ENCODE assay signal across 18 cellular contexts in genomic region chr10:101835406-101835805, GRCh38. TPM values are rescaled to one million over a fixed set of nuclear protein-coding genes. Genes with fewer than 3 reads are reported as not detected.
DNase-seq lines count a peak whose midpoint lies in the region; ATAC-seq, FAIRE-seq and TF ChIP-seq lines count a peak whose summit lies in the region.
"Had no signal": no experiment of that assay in that cellular context is flagged by ENCODE, and none has a peak within 500 bp of the region (broad histone marks: within the 10 kb centered on the region; RNA-seq: fewer than 3 reads in every experiment).

No MANE protein-coding gene starts in this region.

- TF ChIP-seq CTCF in GM23338 (conservative IDR thresholded peaks at IDR 0.05; ENCODE audit: low read depth in 2 of 2): no peak
- TF ChIP-seq CTCF in K562 (IDR thresholded peaks at IDR 0.05 in 2 of 3, conservative IDR thresholded peaks at IDR 0.05 in 1 of 3; ENCODE audit: insufficient read depth in 2 of 3, low read depth in 1 of 3, low read length in 3 of 3): no peak
- no peak for TF ChIP-seq CTCF in osteoblast (IDR thresholded peaks at IDR 0.05; ENCODE audit: extremely low read depth, low read depth, low read length)

- peaks cover 7% of the 10 kb centered on the region; the same call in 1 of the 2 replicates for H3F3A ChIP-seq in GM23338 (replicated peaks; ENCODE audit: low read depth)

- intact Hi-C loops in activated CD4-positive, alpha-beta T cell treated with anti-CD3 and anti-CD28 coated beads for 36 hours (cut with DNase I, micrococcal nuclease): no loop called here
- intact Hi-C loops in K562 (cut with micrococcal nuclease): no loop called here

- peaks cover 16% of the 10 kb centered on the region for H3K4me1 ChIP-seq in GM23338 (ENCODE audit: insufficient read depth)
- peaks cover 22 to 35% of the 10 kb centered on the region in 2 experiments for H3K4me1 ChIP-seq in K562 (replicated peaks in 1 of 2; ENCODE audit: control insufficient read depth in 2 of 2, insufficient read depth in 2 of 2, low read length in 2 of 2)
- peaks cover 18% of the 10 kb centered on the region for H3K4me1 ChIP-seq in osteoblast (ENCODE audit: insufficient read depth, low read length)
- H3K4me1 ChIP-seq in CD8-positive, alpha-beta memory T cell (ENCODE audit: insufficient read depth, low read length): peaks cover 67% of the 10 kb centered on the region

- TF ChIP-seq POLR2A in K562 (conservative IDR thresholded peaks at IDR 0.05): no peak

- WGBS in K562 (ENCODE audit: insufficient coverage, low coverage, missing lambda C conversion rate): 69% methylated on average over 5 of the region's 5 CpGs

- H3K27ac Mint-ChIP-seq in activated CD4-positive, alpha-beta T cell treated with anti-CD3 and anti-CD28 coated beads for 36 hours: no peak overlapping the region
- 0 out of 2 replicates have a peak overlapping the region, but pooled peaks have one; percentile 31 for H3K27ac Mint-ChIP-seq in GM23338
- H3K27ac Mint-ChIP-seq in CD8-positive, alpha-beta memory T cell: peak overlapping the region in 1 of 8 donors; percentile 76

- H3K9me3 ChIP-seq in K562 (replicated peaks; ENCODE audit: control insufficient read depth, insufficient read depth, low read depth, low read length) (no peaks in the 10 kb centered on the region), osteoblast (ENCODE audit: low read depth, low read length) (no peaks in the 10 kb centered on the region)
- H3K9me3 ChIP-seq in CD8-positive, alpha-beta memory T cell (ENCODE audit: low read length): no peaks in the 10 kb centered on the region
- H3K9me3 ChIP-seq: A549 had no signal

- no peak for FAIRE-seq in K562 (lab: Jason Lieb, UNC)
- FAIRE-seq: A549, G401.6 had no signal

- no peak for TF ChIP-seq RAD21 in K562 (CRISPR knock-in tag; conservative IDR thresholded peaks at IDR 0.05 in 1 of 2, IDR thresholded peaks at IDR 0.05 in 1 of 2)

- H3K4me1 Mint-ChIP-seq in activated CD4-positive, alpha-beta T cell treated with anti-CD3 and anti-CD28 coated beads for 36 hours: peaks cover 59% of the 10 kb centered on the region
- H3K4me1 Mint-ChIP-seq in GM23338: peaks cover 32% of the 10 kb centered on the region
- H3K4me1 Mint-ChIP-seq in CD8-positive, alpha-beta memory T cell: peaks cover 49 to 69% (median 61%) of the 10 kb centered on the region in 3 donors

- no peaks in the 10 kb centered on the region for H3K9me3 Mint-ChIP-seq in activated CD4-positive, alpha-beta T cell treated with anti-CD3 and anti-CD28 coated beads for 36 hours (ENCODE audit: low read depth)
- H3K9me3 Mint-ChIP-seq in GM23338: no peaks in the 10 kb centered on the region; the same call in 2 of the 3 replicates
- peaks cover 0 to 3% (median 0%) of the 10 kb centered on the region in 5 donors for H3K9me3 Mint-ChIP-seq in CD8-positive, alpha-beta memory T cell
- H3K9me3 Mint-ChIP-seq: CD14-positive monocyte had no signal

- no peaks in the 10 kb centered on the region for H3K36me3 Mint-ChIP-seq in activated CD4-positive, alpha-beta T cell treated with anti-CD3 and anti-CD28 coated beads for 36 hours (ENCODE audit: low read depth)
- H3K36me3 Mint-ChIP-seq in GM23338 (ENCODE audit: low read depth): no peaks in the 10 kb centered on the region
- H3K36me3 Mint-ChIP-seq in CD8-positive, alpha-beta memory T cell: peaks cover 0 to 2% (median 0%) of the 10 kb centered on the region in 3 donors

- H3K27me3 Mint-ChIP-seq in activated CD4-positive, alpha-beta T cell treated with anti-CD3 and anti-CD28 coated beads for 36 hours: no peaks in the 10 kb centered on the region
- H3K27me3 Mint-ChIP-seq in GM23338 (ENCODE audit: insufficient read depth, low read depth, poor library complexity): peaks cover 26% of the 10 kb centered on the region
- H3K27me3 Mint-ChIP-seq in CD8-positive, alpha-beta memory T cell: peaks cover 0 to 8% of the 10 kb centered on the region in 2 donors

- H3K4me3 Mint-ChIP-seq in activated CD4-positive, alpha-beta T cell treated with anti-CD3 and anti-CD28 coated beads for 36 hours: no peak overlapping the region
- H3K4me3 Mint-ChIP-seq in GM23338: no peak overlapping the region
- peak overlapping the region in 1 of 7 donors; percentile 69 for H3K4me3 Mint-ChIP-seq in CD8-positive, alpha-beta memory T cell

- H3K27me3 ChIP-seq in GM23338 (ENCODE audit: insufficient read depth): no peaks in the 10 kb centered on the region
- H3K27me3 ChIP-seq in K562 (ENCODE audit: control insufficient read depth in 2 of 2, insufficient read depth in 2 of 2, low read length in 2 of 2): no peaks in the 10 kb centered on the region
- no peaks in the 10 kb centered on the region for H3K27me3 ChIP-seq in osteoblast (ENCODE audit: insufficient read depth, low read length)
- no peaks in the 10 kb centered on the region for H3K27me3 ChIP-seq in CD8-positive, alpha-beta memory T cell (ENCODE audit: insufficient read depth, low read length, poor library complexity, severe bottlenecking)

- no peak for TF ChIP-seq EP300 in K562 (IDR thresholded peaks at IDR 0.05; ENCODE audit: low read length)

- H4K20me1 ChIP-seq in GM23338 (replicated peaks; ENCODE audit: insufficient read depth) (no peaks in the 10 kb centered on the region; the same call in 1 of the 2 replicates), K562 (replicated peaks; ENCODE audit: control insufficient read depth, insufficient read depth, low read length) (0 out of 2 replicates have a peak, but pooled peaks cover 5% of the 10 kb centered on the region), osteoblast (ENCODE audit: insufficient read depth, low read length) (peaks cover 19% of the 10 kb centered on the region)

- BruUV-seq in K562 (replicated peaks; lab: Mats Ljungman, UMichigan): no TSS peak

- H3K36me3 ChIP-seq in GM23338 (ENCODE audit: insufficient read depth): no peaks in the 10 kb centered on the region
- H3K36me3 ChIP-seq in K562 (ENCODE audit: control insufficient read depth, insufficient read depth, low read length): peaks cover 2% of the 10 kb centered on the region; the same call in 1 of the 3 replicates
- H3K36me3 ChIP-seq in osteoblast (ENCODE audit: insufficient read depth, low read length): no peaks in the 10 kb centered on the region
- no peaks in the 10 kb centered on the region for H3K36me3 ChIP-seq in CD8-positive, alpha-beta memory T cell (ENCODE audit: insufficient read depth, low read length)

- in situ Hi-C loops in K562 (cut with MboI): loop anchor here (5.0 to 25.0 kb wide), 5 partner anchors 207 to 777 kb away; partner anchors contain the start of genes ACTR1A, CUEDC2 and SUFU

- no peak overlapping the region for H3K4me3 ChIP-seq in GM23338
- no peak overlapping the region for H3K4me3 ChIP-seq in K562
- H3K4me3 ChIP-seq in osteoblast (ENCODE audit: insufficient read depth, low read length): no peak overlapping the region
- no peak overlapping the region for H3K4me3 ChIP-seq in CD8-positive, alpha-beta memory T cell (ENCODE audit: low read length)
- H3K4me3 ChIP-seq: A549, PC-9 had no signal

- H2AFZ ChIP-seq in GM23338: no peak overlapping the region
- H2AFZ ChIP-seq in K562 (ENCODE audit: low read depth, low read length): no peak overlapping the region
- H2AFZ ChIP-seq in osteoblast (ENCODE audit: low read length): no peak overlapping the region
- H2AFZ ChIP-seq: PC-9 had no signal

- no peak overlapping the region for H3K4me2 ChIP-seq in GM23338
- H3K4me2 ChIP-seq in K562 (ENCODE audit: insufficient read depth, low read length): no peak overlapping the region
- no peak overlapping the region for H3K4me2 ChIP-seq in osteoblast (ENCODE audit: insufficient read depth, low read length)
- H3K4me2 ChIP-seq: A549, PC-9 had no signal

- ATAC-seq in activated CD4-positive, alpha-beta T cell treated with anti-CD3 and anti-CD28 coated beads for 36 hours: peak; percentile 0
- ATAC-seq in GM23338: no peak
- no peak for ATAC-seq in K562
- ATAC-seq in GM21723 (IDR thresholded peaks at IDR 0.05; ENCODE audit: unreplicated experiment): no peak

- CTCF ChIA-PET in activated CD4-positive, alpha-beta T cell treated with anti-CD3 and anti-CD28 coated beads for 36 hours (lab: Charles Lee): interaction anchor here (0.6 to 9.8 kb wide), 20 partner anchors 8 to 280 kb away, joined by 3 to 145 read pairs (median 3); partner anchors contain the start of genes NPM3 and OGA
- CTCF ChIA-PET in K562 (lab: Yijun Ruan, JAX; ENCODE audit: low intra/inter-chr PET ratio): interaction anchor here (0.9 to 1.7 kb wide), 2 partner anchors 237 to 282 kb away, joined by 3 to 17 read pairs; no protein-coding TSS in a partner anchor
- CTCF ChIA-PET in CD8-positive, alpha-beta memory T cell (lab: Charles Lee): interaction anchor here (1.0 to 4.1 kb wide), 14 partner anchors 8 to 237 kb away, joined by 3 to 23 read pairs (median 5); partner anchors contain the start of genes KCNIP2, NPM3 and OGA

- no peak overlapping the region for H3K27ac ChIP-seq in GM23338 (ENCODE audit: low read depth)
- no peak overlapping the region for H3K27ac ChIP-seq in K562 (ENCODE audit: extremely low read depth, low read depth, low read length)
- H3K27ac ChIP-seq in osteoblast (ENCODE audit: low read depth, low read length): no peak overlapping the region
- H3K27ac ChIP-seq in CD8-positive, alpha-beta memory T cell (ENCODE audit: low read depth, low read length): no peak overlapping the region
- H3K27ac ChIP-seq: A549, PC-9 had no signal

- no peak for DNase-seq in activated CD4-positive, alpha-beta T cell treated with anti-CD3 and anti-CD28 coated beads for 36 hours
- DNase-seq in activated CD4-positive, alpha-beta T cell treated with anti-CD3 and anti-CD28 coated beads for 1 hour: no peak
- DNase-seq in GM23338 (ENCODE audit: low spot score) (no peak), K562 (ENCODE audit: extremely low read depth in 1 of 4, low spot score in 3 of 4) (peak; percentile 2 to 6 (median 2)), osteoblast (ENCODE audit: insufficient read length, low spot score, missing footprints) (peak; percentile 65), medulla oblongata (ENCODE audit: extremely low spot score) (no peak)
- DNase-seq in CD8-positive, alpha-beta memory T cell: no peak
- DNase-seq: DMS79 treated with DMSO at 0.1 percent for 48 hours, KG1, NCI-H1092, NCI-H446 had no signal

- peaks cover under 1% of the 10 kb centered on the region for H3K9me1 ChIP-seq in K562 (ENCODE audit: control insufficient read depth, insufficient read depth, low read length)

- H3K79me2 ChIP-seq in GM23338 (replicated peaks; ENCODE audit: insufficient read depth) (no peaks in the 10 kb centered on the region), K562 (ENCODE audit: control insufficient read depth, insufficient read depth, low read length) (peaks cover 5% of the 10 kb centered on the region; the same call in 2 of the 3 replicates), osteoblast (ENCODE audit: insufficient read depth, low read length) (no peaks in the 10 kb centered on the region)

- H3K9ac ChIP-seq in K562 (ENCODE audit: insufficient read depth in 1 of 2, low read depth in 2 of 2, low read length in 2 of 2): no peak overlapping the region

- H3K9me2 ChIP-seq in GM23338 (ENCODE audit: insufficient read depth): no peaks in the 10 kb centered on the region

- POLR2A ChIA-PET in activated CD4-positive, alpha-beta T cell treated with anti-CD3 and anti-CD28 coated beads for 36 hours (lab: Charles Lee): interaction anchor here (1.4 kb wide), 1 partner anchor 17 kb away, joined by 7 read pairs; the partner anchor contains the start of gene OGA
- POLR2A ChIA-PET in K562 (lab: Yijun Ruan, JAX): interaction anchor here (1.0 to 1.1 kb wide), 2 partner anchors 220 to 305 kb away, joined by 3 to 4 read pairs; partner anchors contain the start of gene ARMH3
- POLR2A ChIA-PET in CD8-positive, alpha-beta memory T cell (lab: Charles Lee): interaction anchor here (1.5 kb wide), 1 partner anchor 18 kb away, joined by 4 read pairs; the partner anchor contains the start of gene OGA

RNA-seq across cellular contexts. Expression of gene KCNIP2, which starts 8.2 kb away (rescaled TPM):
- total RNA-seq in activated CD4-positive, alpha-beta T cell treated with anti-CD3 and anti-CD28 coated beads for 36 hours: 1 to 10 TPM; 2.7 to 2.8 TPM
- 2.2 and 2.9 TPM in 2 replicates for total RNA-seq in GM23338 (2014; rRNA removed; shearing (Covaris generic))
- polyA plus RNA-seq in GM23338 (2016; fragmentation: Nextera tagmentation; extraction: Ambion mirVana) (2.2 and 2.6 TPM in 2 replicates), K562 (2011; rRNA removed) (7.1 and 9.5 TPM in 2 replicates), K562 (2014; fragmentation: Illumina TruSeq; extraction: Trizol) (6.3 and 7.9 TPM in 2 replicates), K562 (2014; fragmentation: Nextera tagmentation; extraction: Ambion mirVana) (1 to 10 TPM; 2.5 to 3.2 TPM), K562 (2014; rRNA removed) (6.2 and 6.6 TPM in 2 replicates)
- 32.6 and 43.2 TPM in 2 replicates for total RNA-seq in K562 (2011; cell fraction: chromatin; rRNA removed; ENCODE audit: low replicate concordance)
- total RNA-seq in K562 (2011; cell fraction: nucleolus; rRNA removed): 16.7 and 18.7 TPM in 2 replicates
- 49.0 and 80.9 TPM in 2 replicates for total RNA-seq in K562 (2011; cell fraction: nucleoplasm; rRNA removed)
- total RNA-seq in K562 (2014; rRNA removed) (2.9 and 4.2 TPM in 2 replicates), K562 (2014; rRNA removed; fragmentation: Illumina TruSeq; extraction: Trizol) (2.9 and 4.0 TPM in 2 replicates), K562 (2015; rRNA removed; fragmentation: Illumina TruSeq; extraction: Trizol) (3.2 and 4.1 TPM in 2 replicates), K562 (2021) (4.8 and 7.6 TPM in 2 replicates), osteoblast (0.88 and 1.4 TPM in 2 replicates)
- 1.7 and 3.2 TPM in 2 replicates for polyA plus RNA-seq in K562 (2011; cell fraction: cytosol; rRNA removed)
- 57.8 and 62.2 TPM in 2 replicates for polyA plus RNA-seq in K562 (2011; cell fraction: nucleus; rRNA removed)
- 6.0 and 9.6 TPM in 2 replicates for polyA plus RNA-seq in K562 (2012)
- 2.1 and 4.6 TPM in 2 replicates for polyA minus RNA-seq in K562 (2011; rRNA and poly(A)+ RNA removed)
- 0.91 TPM in 1 of 2 replicates, not detected in the other for polyA minus RNA-seq in K562 (2011; cell fraction: cytosol; rRNA and poly(A)+ RNA removed)
- 5.5 and 11.3 TPM in 2 replicates for polyA minus RNA-seq in K562 (2011; cell fraction: nucleus; rRNA and poly(A)+ RNA removed)
- total RNA-seq in CD8-positive, alpha-beta memory T cell: 1 to 10 TPM in 1 of 2 experiments, under 1 TPM in 1; 0.96 to 1.0 TPM
- not detected for polyA plus RNA-seq in CD8-positive, alpha-beta memory T cell

RNA-seq across cellular contexts. Expression of gene OGA, which starts 17.2 kb away (rescaled TPM):
- total RNA-seq in activated CD4-positive, alpha-beta T cell treated with anti-CD3 and anti-CD28 coated beads for 36 hours: 100 to 1,000 TPM; 113 to 124 TPM
- 112 and 131 TPM in 2 replicates for total RNA-seq in GM23338 (2014; rRNA removed; shearing (Covaris generic))
- 68.1 and 68.4 TPM in 2 replicates for polyA plus RNA-seq in GM23338 (2016; fragmentation: Nextera tagmentation; extraction: Ambion mirVana)
- total RNA-seq in K562 (2011; cell fraction: chromatin; rRNA removed; ENCODE audit: low replicate concordance): 146 and 468 TPM in 2 replicates
- 65.4 and 98.2 TPM in 2 replicates for total RNA-seq in K562 (2011; cell fraction: nucleolus; rRNA removed)
- total RNA-seq in K562 (2011; cell fraction: nucleoplasm; rRNA removed): 193 and 258 TPM in 2 replicates
- 47.5 and 51.3 TPM in 2 replicates for total RNA-seq in K562 (2014; rRNA removed)
- total RNA-seq in K562 (2014; rRNA removed; fragmentation: Illumina TruSeq; extraction: Trizol): 67.1 and 72.2 TPM in 2 replicates
- 58.4 and 60.7 TPM in 2 replicates for total RNA-seq in K562 (2015; rRNA removed; fragmentation: Illumina TruSeq; extraction: Trizol)
- total RNA-seq in K562 (2021): 41.6 and 54.3 TPM in 2 replicates
- 73.5 and 79.9 TPM in 2 replicates for polyA plus RNA-seq in K562 (2011; rRNA removed)
- polyA plus RNA-seq in K562 (2011; cell fraction: cytosol; rRNA removed): 7.7 and 23.2 TPM in 2 replicates
- polyA plus RNA-seq in K562 (2011; cell fraction: nucleus; rRNA removed): 116 and 157 TPM in 2 replicates
- 42.3 and 50.2 TPM in 2 replicates for polyA plus RNA-seq in K562 (2012)
- polyA plus RNA-seq in K562 (2014; fragmentation: Illumina TruSeq; extraction: Trizol): 61.1 and 61.2 TPM in 2 replicates
- polyA plus RNA-seq in K562 (2014; fragmentation: Nextera tagmentation; extraction: Ambion mirVana): 10 to 100 TPM; 13.5 to 18.6 TPM
- polyA plus RNA-seq in K562 (2014; rRNA removed): 59.5 and 61.8 TPM in 2 replicates
- 82.2 and 103 TPM in 2 replicates for polyA minus RNA-seq in K562 (2011; rRNA and poly(A)+ RNA removed)
- 25.0 and 32.5 TPM in 2 replicates for polyA minus RNA-seq in K562 (2011; cell fraction: cytosol; rRNA and poly(A)+ RNA removed)
- 36.2 and 78.1 TPM in 2 replicates for polyA minus RNA-seq in K562 (2011; cell fraction: nucleus; rRNA and poly(A)+ RNA removed)
- 115 and 121 TPM in 2 replicates for total RNA-seq in osteoblast
- 100 to 1,000 TPM in 1 of 2 experiments, 10 to 100 TPM in 1; 95.8 to 109 TPM for total RNA-seq in CD8-positive, alpha-beta memory T cell
- 45.7 TPM for polyA plus RNA-seq in CD8-positive, alpha-beta memory T cell

RNA-seq across cellular contexts. Expression of gene NPM3, which starts 52.2 kb away (rescaled TPM):
- total RNA-seq in activated CD4-positive, alpha-beta T cell treated with anti-CD3 and anti-CD28 coated beads for 36 hours: 100 to 1,000 TPM; 207 to 214 TPM
- total RNA-seq in GM23338 (2014; rRNA removed; shearing (Covaris generic)): 258 and 345 TPM in 2 replicates
- polyA plus RNA-seq in GM23338 (2016; fragmentation: Nextera tagmentation; extraction: Ambion mirVana): 31.5 and 32.2 TPM in 2 replicates
- 7.6 and 17.3 TPM in 2 replicates for total RNA-seq in K562 (2011; cell fraction: chromatin; rRNA removed; ENCODE audit: low replicate concordance)
- 26.8 and 34.0 TPM in 2 replicates for total RNA-seq in K562 (2011; cell fraction: nucleolus; rRNA removed)
- 22.0 and 23.0 TPM in 2 replicates for total RNA-seq in K562 (2011; cell fraction: nucleoplasm; rRNA removed)
- 171 and 204 TPM in 2 replicates for total RNA-seq in K562 (2014; rRNA removed)
- 85.8 and 114 TPM in 2 replicates for total RNA-seq in K562 (2014; rRNA removed; fragmentation: Illumina TruSeq; extraction: Trizol)
- total RNA-seq in K562 (2015; rRNA removed; fragmentation: Illumina TruSeq; extraction: Trizol): 108 and 112 TPM in 2 replicates
- 147 and 148 TPM in 2 replicates for total RNA-seq in K562 (2021)
- 88.9 and 97.4 TPM in 2 replicates for polyA plus RNA-seq in K562 (2011; rRNA removed)
- polyA plus RNA-seq in K562 (2011; cell fraction: cytosol; rRNA removed): 141 and 176 TPM in 2 replicates
- 72.2 and 89.1 TPM in 2 replicates for polyA plus RNA-seq in K562 (2011; cell fraction: nucleus; rRNA removed)
- 76.1 and 130 TPM in 2 replicates for polyA plus RNA-seq in K562 (2012)
- 204 and 239 TPM in 2 replicates for polyA plus RNA-seq in K562 (2014; fragmentation: Illumina TruSeq; extraction: Trizol)
- polyA plus RNA-seq in K562 (2014; fragmentation: Nextera tagmentation; extraction: Ambion mirVana): 10 to 100 TPM; 15.2 to 54.4 TPM
- polyA plus RNA-seq in K562 (2014; rRNA removed): 161 and 168 TPM in 2 replicates
- 48.1 and 61.6 TPM in 2 replicates for polyA minus RNA-seq in K562 (2011; rRNA and poly(A)+ RNA removed)
- 36.0 and 44.2 TPM in 2 replicates for polyA minus RNA-seq in K562 (2011; cell fraction: cytosol; rRNA and poly(A)+ RNA removed)
- 11.2 and 12.2 TPM in 2 replicates for polyA minus RNA-seq in K562 (2011; cell fraction: nucleus; rRNA and poly(A)+ RNA removed)
- 47.7 and 64.8 TPM in 2 replicates for total RNA-seq in osteoblast
- total RNA-seq in CD8-positive, alpha-beta memory T cell: 100 to 1,000 TPM; 209 to 217 TPM
- polyA plus RNA-seq in CD8-positive, alpha-beta memory T cell: 7.5 TPM

RNA-seq across cellular contexts. Expression of gene FGF8, which starts 59.5 kb away (rescaled TPM):
- under 1 TPM in 1 of 2 experiments, not detected in 1; 0.32 TPM for total RNA-seq in activated CD4-positive, alpha-beta T cell treated with anti-CD3 and anti-CD28 coated beads for 36 hours
- total RNA-seq in GM23338 (2014; rRNA removed; shearing (Covaris generic)): 6.2 and 6.3 TPM in 2 replicates
- polyA plus RNA-seq in GM23338 (2016; fragmentation: Nextera tagmentation; extraction: Ambion mirVana) (1.6 and 2.7 TPM in 2 replicates), K562 (2011; rRNA removed) (0.13 and 0.24 TPM in 2 replicates), K562 (2014; fragmentation: Illumina TruSeq; extraction: Trizol) (not detected in 2 replicates), K562 (2014; fragmentation: Nextera tagmentation; extraction: Ambion mirVana) (not detected), K562 (2014; rRNA removed) (0.28 and 0.44 TPM in 2 replicates)
- total RNA-seq in K562 (2011; cell fraction: chromatin; rRNA removed; ENCODE audit: low replicate concordance): not detected in 2 replicates
- total RNA-seq in K562 (2011; cell fraction: nucleolus; rRNA removed): 0.67 TPM in 1 of 2 replicates, not detected in the other
- 1.0 TPM in 1 of 2 replicates, not detected in the other for total RNA-seq in K562 (2011; cell fraction: nucleoplasm; rRNA removed)
- total RNA-seq in K562 (2014; rRNA removed) (0.82 TPM in 1 of 2 replicates, not detected in the other), K562 (2014; rRNA removed; fragmentation: Illumina TruSeq; extraction: Trizol) (not detected in 2 replicates), K562 (2015; rRNA removed; fragmentation: Illumina TruSeq; extraction: Trizol) (not detected in 2 replicates), K562 (2021) (0.29 and 0.31 TPM in 2 replicates), osteoblast (not detected in 2 replicates)
- polyA plus RNA-seq in K562 (2011; cell fraction: cytosol; rRNA removed): 0.73 TPM in 1 of 2 replicates, not detected in the other
- polyA plus RNA-seq in K562 (2011; cell fraction: nucleus; rRNA removed): 1.5 TPM in 2 replicates
- 0.09 TPM in 1 of 2 replicates, not detected in the other for polyA plus RNA-seq in K562 (2012)
- not detected in 2 replicates for polyA minus RNA-seq in K562 (2011; rRNA and poly(A)+ RNA removed)
- polyA minus RNA-seq in K562 (2011; cell fraction: cytosol; rRNA and poly(A)+ RNA removed): not detected in 2 replicates
- 0.54 TPM in 1 of 2 replicates, not detected in the other for polyA minus RNA-seq in K562 (2011; cell fraction: nucleus; rRNA and poly(A)+ RNA removed)
- not detected for total RNA-seq in CD8-positive, alpha-beta memory T cell
- not detected for polyA plus RNA-seq in CD8-positive, alpha-beta memory T cell
- total RNA-seq: Calu3, M059J, PC-9 had no signal
- polyA plus RNA-seq: CD14-positive monocyte had no signal

Comparison
In these comparisons a context has a peak if more than half of its experiments do, and no peak if none do; other contexts are left out.
1. DNase-seq: peak in K562 (4 of 4) and osteoblast (single experiment); none in activated CD4-positive, alpha-beta T cell treated with anti-CD3 and anti-CD28 coated beads for 36 hours (single experiment), activated CD4-positive, alpha-beta T cell treated with anti-CD3 and anti-CD28 coated beads for 1 hour (single experiment), GM23338 (single experiment), medulla oblongata (single experiment) and CD8-positive, alpha-beta memory T cell (0 of 5).